In the genomic region with DNA sequence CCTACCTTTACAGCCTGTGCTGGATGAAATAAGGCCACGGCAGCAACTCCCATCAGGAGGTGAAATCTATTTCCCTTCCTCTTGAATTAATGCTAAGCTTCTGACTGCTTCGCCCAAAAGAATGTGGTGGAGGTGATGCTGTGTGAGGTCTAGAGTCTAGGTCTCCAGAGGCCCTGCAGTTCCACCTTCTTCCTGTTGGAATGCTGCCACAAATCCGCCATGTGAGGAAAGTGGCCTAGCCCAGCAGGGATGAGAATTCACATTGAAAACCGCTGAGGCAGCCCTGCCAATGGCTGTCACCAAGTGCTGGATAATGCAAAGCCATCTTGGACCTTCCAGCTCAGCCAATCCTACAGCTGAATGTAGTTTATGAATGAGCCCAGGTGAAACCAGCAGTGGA, we compare ENCODE assay signal across 18 cellular contexts. TPM values are rescaled to one million over a fixed set of nuclear protein-coding genes. Genes with fewer than 3 reads are reported as not detected.
DNase-seq lines count a peak whose midpoint lies in the region; ATAC-seq, FAIRE-seq and TF ChIP-seq lines count a peak whose summit lies in the region.
"Had no signal": no experiment of that assay in that cellular context is flagged by ENCODE, and none has a peak within 500 bp of the region (broad histone marks: within the 10 kb centered on the region; RNA-seq: fewer than 3 reads in every experiment).

No MANE protein-coding gene starts in this region.

- H3K4me3 ChIP-seq in PC-3 (ENCODE audit: low read length) (no peak overlapping the region), hepatocyte (no peak overlapping the region), esophagus muscularis mucosa (no peak overlapping the region)
- H3K4me3 ChIP-seq: HAP-1, mucosa of descending colon, upper lobe of left lung had no signal

- no peak overlapping the region for H3K4me2 ChIP-seq in PC-3 (ENCODE audit: low read length)
- H3K4me2 ChIP-seq in hepatocyte = no peak overlapping the region

- H2AFZ ChIP-seq in PC-3 (ENCODE audit: low read length) (no peak overlapping the region), hepatocyte (no peak overlapping the region)

- 94% methylated on average over 4 of the region's 4 CpGs for WGBS in hepatocyte (ENCODE audit: low lambda C conversion rate, missing lambda C conversion rate)
- WGBS in esophagus muscularis mucosa = 97% methylated on average over 4 of the region's 4 CpGs

- H4K20me1 ChIP-seq in PC-3 (ENCODE audit: low read length) (no peaks in the 10 kb centered on the region), hepatocyte (ENCODE audit: insufficient read depth, poor library complexity, severe bottlenecking) (no peaks in the 10 kb centered on the region)

- H3K27ac Mint-ChIP-seq in activated T-cell treated with anti-CD3 and anti-CD28 coated beads, Interleukin-2, amount 50 U/mL, for 24 hours = no peak overlapping the region
- H3K27ac Mint-ChIP-seq: immature natural killer cell had no signal

- H3K79me2 ChIP-seq in PC-3 (ENCODE audit: low read length) (no peaks in the 10 kb centered on the region), hepatocyte (peaks cover 42% of the 10 kb centered on the region)

- intact Hi-C loops in PC-3 (cut with micrococcal nuclease) = no loop called here
- intact Hi-C loops in esophagus muscularis mucosa (cut with DNase I) = no loop called here

- peaks cover 4% of the 10 kb centered on the region for H3K4me1 Mint-ChIP-seq in activated T-cell treated with anti-CD3 and anti-CD28 coated beads, Interleukin-2, amount 50 U/mL, for 24 hours (ENCODE audit: low read depth)

- H3K27me3 Mint-ChIP-seq in activated T-cell treated with anti-CD3 and anti-CD28 coated beads, Interleukin-2, amount 50 U/mL, for 24 hours = peaks cover 7% of the 10 kb centered on the region

- H3F3A ChIP-seq in PC-3 (ENCODE audit: low read length, unreplicated experiment) = no peaks in the 10 kb centered on the region

- CTCF ChIA-PET in PC-3 (lab: Charles Lee) = no interaction called here

- H3K27me3 ChIP-seq in PC-3 (ENCODE audit: low read length) (no peaks in the 10 kb centered on the region), hepatocyte (no peaks in the 10 kb centered on the region), esophagus muscularis mucosa (no peaks in the 10 kb centered on the region)
- H3K27me3 ChIP-seq: upper lobe of left lung had no signal

- DNase-seq in NCI-H82 (lab: John Stamatoyannopoulos, UW) (peak; percentile 10), NCI-H82 treated with DMSO at 0.1 percent for 48 hours (lab: John Stamatoyannopoulos, UW; ENCODE audit: unreplicated experiment) (no peak), PC-3 (peak; percentile 33), hepatocyte (ENCODE audit: low spot score) (no peak), urothelium cell line (ENCODE audit: low spot score) (peak; percentile 45), esophagus muscularis mucosa (ENCODE audit: extremely low spot score) (no peak), NCI-H2227 treated with DMSO at 0.1 percent for 48 hours (lab: John Stamatoyannopoulos, UW) (no peak)
- DNase-seq in activated T-cell treated with anti-CD3 and anti-CD28 coated beads, Interleukin-2, amount 50 U/mL, for 24 hours = no peak
- DNase-seq: cerebellar nuclear complex; DMS79; immature natural killer cell; mucosa of descending colon; NCI-H1105; NCI-H524 treated with DMSO at 0.1 percent for 48 hours; stimulated activated CD4-positive, alpha-beta T cell treated with anti-CD3 and anti-CD28 coated beads, Interleukin-2, amount 100 ng/mL, for 24 hours; upper lobe of left lung had no signal

- ATAC-seq in PC-3 = no peak
- ATAC-seq: activated naive CD4-positive, alpha-beta T cell treated with anti-CD3 and anti-CD28 coated beads, Interleukin-2, amount 50 U/mL, for 72 hours; mucosa of descending colon had no signal

- TF ChIP-seq EP300 in esophagus muscularis mucosa (IDR thresholded peaks at IDR 0.05) = no peak

- TF ChIP-seq CTCF in PC-3 (conservative IDR thresholded peaks at IDR 0.05; ENCODE audit: low read depth, low read length) (no peak; the same call in 1 of the 2 replicates), hepatocyte (IDR thresholded peaks at IDR 0.05; ENCODE audit: poor library complexity) (peak; percentile 6), esophagus muscularis mucosa (IDR thresholded peaks at IDR 0.05) (peak in 1 of 3 experiments; percentile 10)

- H3K4me1 ChIP-seq in PC-3 (ENCODE audit: insufficient read depth, low read length) = peaks cover 5% of the 10 kb centered on the region
- H3K4me1 ChIP-seq in hepatocyte (ENCODE audit: insufficient read depth) = no peaks in the 10 kb centered on the region
- H3K4me1 ChIP-seq in esophagus muscularis mucosa = peaks cover 46 to 62% (median 55%) of the 10 kb centered on the region in 4 donors
- H3K4me1 ChIP-seq: HAP-1 had no signal

- H3K36me3 ChIP-seq in PC-3 (ENCODE audit: low read depth, low read length) = no peaks in the 10 kb centered on the region
- no peaks in the 10 kb centered on the region for H3K36me3 ChIP-seq in hepatocyte (replicated peaks; ENCODE audit: insufficient read depth, low read depth)
- H3K36me3 ChIP-seq in esophagus muscularis mucosa = peaks cover 0 to 2% (median under 1%) of the 10 kb centered on the region in 4 donors
- H3K36me3 ChIP-seq: HAP-1, upper lobe of left lung had no signal

- no peak for TF ChIP-seq POLR2A in esophagus muscularis mucosa (IDR thresholded peaks at IDR 0.05; ENCODE audit: low read depth)

- POLR2A ChIA-PET in PC-3 (lab: Charles Lee; ENCODE audit: unreplicated experiment) = no interaction called here

- no peaks in the 10 kb centered on the region for H3K36me3 Mint-ChIP-seq in activated T-cell treated with anti-CD3 and anti-CD28 coated beads, Interleukin-2, amount 50 U/mL, for 24 hours (ENCODE audit: low read depth)
- H3K36me3 Mint-ChIP-seq: activated naive CD4-positive, alpha-beta T cell treated with anti-CD3 and anti-CD28 coated beads, Interleukin-2, amount 50 U/mL, for 72 hours; immature natural killer cell had no signal

- H3K9me2 ChIP-seq in PC-3 (replicated peaks; ENCODE audit: low read length) = no peaks in the 10 kb centered on the region
- H3K9me2 ChIP-seq in hepatocyte (replicated peaks; ENCODE audit: insufficient read depth) = no peaks in the 10 kb centered on the region

- H3K9me3 ChIP-seq in PC-3 (ENCODE audit: low read length) = no peaks in the 10 kb centered on the region
- H3K9me3 ChIP-seq in hepatocyte (ENCODE audit: low read depth) = no peaks in the 10 kb centered on the region
- no peaks in the 10 kb centered on the region for H3K9me3 ChIP-seq in esophagus muscularis mucosa
- H3K9me3 ChIP-seq: HAP-1, mucosa of descending colon, upper lobe of left lung had no signal

- no peak overlapping the region for H3K9ac ChIP-seq in PC-3 (ENCODE audit: low read length)

- H3K4me3 Mint-ChIP-seq in activated T-cell treated with anti-CD3 and anti-CD28 coated beads, Interleukin-2, amount 50 U/mL, for 24 hours = no peak overlapping the region
- H3K4me3 Mint-ChIP-seq: immature natural killer cell had no signal

- no peak for FAIRE-seq in urothelium cell line (lab: Jason Lieb, UNC)

- BruUV-seq in PC-3 (replicated peaks; lab: Mats Ljungman, UMichigan) = no TSS peak

- H3K9me3 Mint-ChIP-seq in activated T-cell treated with anti-CD3 and anti-CD28 coated beads, Interleukin-2, amount 50 U/mL, for 24 hours = peaks cover 2% of the 10 kb centered on the region
- H3K9me3 Mint-ChIP-seq: activated naive CD4-positive, alpha-beta T cell treated with anti-CD3 and anti-CD28 coated beads, Interleukin-2, amount 50 U/mL, for 72 hours had no signal

- no peak overlapping the region for H3K27ac ChIP-seq in PC-3 (ENCODE audit: low read length)
- H3K27ac ChIP-seq in hepatocyte = no peak overlapping the region
- H3K27ac ChIP-seq in esophagus muscularis mucosa (replicated peaks in 1 of 4) = peak overlapping the region in 2 of 4 donors; percentile 67 to 74
- H3K27ac ChIP-seq: upper lobe of left lung had no signal

RNA-seq across cellular contexts. Expression of a gene that starts 28.0 kb away (rescaled TPM):
- total RNA-seq in PC-3 (2014; rRNA removed) = 6.7 and 7.0 TPM in 2 replicates
- 34.1 and 40.8 TPM in 2 replicates for total RNA-seq in hepatocyte
- 18.4 and 21.2 TPM in 2 replicates for polyA plus RNA-seq in hepatocyte
- total RNA-seq in esophagus muscularis mucosa = 10 to 100 TPM; 16.7 to 39.2 (median 20.1) TPM

Comparison
In these comparisons a context has a peak if more than half of its experiments do, and no peak if none do; other contexts are left out.
1. DNase-seq: peak in NCI-H82 (single experiment), PC-3 (single experiment) and urothelium cell line (single experiment); none in NCI-H82 treated with DMSO at 0.1 percent for 48 hours (single experiment), hepatocyte (single experiment), esophagus muscularis mucosa (single experiment), activated T-cell treated with anti-CD3 and anti-CD28 coated beads, Interleukin-2, amount 50 U/mL, for 24 hours (single experiment) and NCI-H2227 treated with DMSO at 0.1 percent for 48 hours (single experiment).